Comparison of ENCODE assay signal across 1 cellular context in genomic region chr1:22025368-22026154, GRCh38.
TF ChIP-seq lines count a peak whose summit lies in the region.

No MANE protein-coding gene starts in this region.

TF ChIP-seq in HCT116, 20 proteins besides CTCF, POLR2A, EP300 and RAD21 (continued from another document):
- TF ChIP-seq ATF3 (IDR thresholded peaks at IDR 0.05), result no peak
- TF ChIP-seq JUND (IDR thresholded peaks at IDR 0.05), result peak; percentile 73
- no peak for TF ChIP-seq EGR1 (IDR thresholded peaks at IDR 0.05; ENCODE audit: low read depth)
- no peak; the same call in 1 of the 2 replicates for TF ChIP-seq CBX3 (IDR thresholded peaks at IDR 0.05; ENCODE audit: low read depth)
- no peak for TF ChIP-seq EZH2phosphoT487 (IDR thresholded peaks at IDR 0.05; ENCODE audit: borderline replicate concordance)
- peak; percentile 73 for TF ChIP-seq FOSL1 (IDR thresholded peaks at IDR 0.05; ENCODE audit: low read depth)
- no peak for TF ChIP-seq SRF (IDR thresholded peaks at IDR 0.05; ENCODE audit: low read depth)
- TF ChIP-seq, protein P1, sequence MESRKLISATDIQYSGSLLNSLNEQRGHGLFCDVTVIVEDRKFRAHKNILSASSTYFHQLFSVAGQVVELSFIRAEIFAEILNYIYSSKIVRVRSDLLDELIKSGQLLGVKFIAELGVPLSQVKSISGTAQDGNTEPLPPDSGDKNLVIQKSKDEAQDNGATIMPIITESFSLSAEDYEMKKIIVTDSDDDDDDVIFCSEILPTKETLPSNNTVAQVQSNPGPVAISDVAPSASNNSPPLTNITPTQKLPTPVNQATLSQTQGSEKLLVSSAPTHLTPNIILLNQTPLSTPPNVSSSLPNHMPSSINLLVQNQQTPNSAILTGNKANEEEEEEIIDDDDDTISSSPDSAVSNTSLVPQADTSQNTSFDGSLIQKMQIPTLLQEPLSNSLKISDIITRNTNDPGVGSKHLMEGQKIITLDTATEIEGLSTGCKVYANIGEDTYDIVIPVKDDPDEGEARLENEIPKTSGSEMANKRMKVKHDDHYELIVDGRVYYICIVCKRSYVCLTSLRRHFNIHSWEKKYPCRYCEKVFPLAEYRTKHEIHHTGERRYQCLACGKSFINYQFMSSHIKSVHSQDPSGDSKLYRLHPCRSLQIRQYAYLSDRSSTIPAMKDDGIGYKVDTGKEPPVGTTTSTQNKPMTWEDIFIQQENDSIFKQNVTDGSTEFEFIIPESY (IDR thresholded peaks at IDR 0.05; ENCODE audit: extremely low read depth, insufficient replicate concordance, low read length), result peak; percentile 62
- TF ChIP-seq ZNF274 (IDR thresholded peaks at IDR 0.05; ENCODE audit: low read depth, low read length), result no peak
- no peak for TF ChIP-seq EZH2 (IDR thresholded peaks at IDR 0.05)
- TF ChIP-seq ELF1 (IDR thresholded peaks at IDR 0.05; ENCODE audit: borderline replicate concordance, low read depth), result no peak; the same call in 1 of the 2 replicates
- TF ChIP-seq SP1 (IDR thresholded peaks at IDR 0.05; ENCODE audit: low read depth), result peak; percentile 86
TF ChIP-seq in HCT116: peak in this region for 10.
